Comparison of ENCODE assay signal across 8 cellular contexts in genomic region chr6:19851273-19852089, GRCh38. TPM values are rescaled to one million over a fixed set of nuclear protein-coding genes. Genes with fewer than 3 reads are reported as not detected.
DNase-seq lines count a peak whose midpoint lies in the region; ATAC-seq and TF ChIP-seq lines count a peak whose summit lies in the region.

No MANE protein-coding gene starts in this region.

- H3K9me3 ChIP-seq in upper lobe of left lung, result no peaks in the 10 kb centered on the region
- no peaks in the 10 kb centered on the region for H3K9me3 ChIP-seq in CD8-positive, alpha-beta T cell (ENCODE audit: low read length)

- H3K4me1 Mint-ChIP-seq in chondrocyte (ENCODE audit: low read depth), result peaks cover 36% of the 10 kb centered on the region
- no peaks in the 10 kb centered on the region for H3K4me1 Mint-ChIP-seq in CD8-positive, alpha-beta T cell (ENCODE audit: low read depth)

- no peak for TF ChIP-seq EP300 in upper lobe of left lung (IDR thresholded peaks at IDR 0.05)

- POLR2A ChIA-PET in CD8-positive, alpha-beta T cell (lab: Charles Lee), result no interaction called here

- H3K9me3 Mint-ChIP-seq in chondrocyte (ENCODE audit: low read depth), result no peaks in the 10 kb centered on the region
- H3K9me3 Mint-ChIP-seq in CD8-positive, alpha-beta T cell, result no peaks in the 10 kb centered on the region

- TF ChIP-seq CTCF in chondrocyte (IDR thresholded peaks at IDR 0.05) (peak; percentile 97), upper lobe of left lung (IDR thresholded peaks at IDR 0.05) (peak; percentile 60 to 87 (median 80))
- TF ChIP-seq CTCF in CD8-positive, alpha-beta T cell (IDR thresholded peaks at IDR 0.05), result no peak

- peak; percentile 92 to 93 for ATAC-seq in upper lobe of left lung (ENCODE audit: low FRiP score in 2 of 2)
- no peak for ATAC-seq in CD8-positive, alpha-beta T cell

- TF ChIP-seq POLR2A in upper lobe of left lung (IDR thresholded peaks at IDR 0.05), result no peak

- no peaks in the 10 kb centered on the region for H3K36me3 Mint-ChIP-seq in chondrocyte (ENCODE audit: low read depth)
- no peaks in the 10 kb centered on the region for H3K36me3 Mint-ChIP-seq in CD8-positive, alpha-beta T cell

- CTCF ChIA-PET in CD8-positive, alpha-beta T cell (lab: Charles Lee), result no interaction called here

- intact Hi-C loops in CD8-positive, alpha-beta T cell (cut with DNase I, micrococcal nuclease), result no loop called here

- H3K36me3 ChIP-seq in upper lobe of left lung, result no peaks in the 10 kb centered on the region
- H3K36me3 ChIP-seq in CD8-positive, alpha-beta T cell (ENCODE audit: insufficient read depth, low read length), result no peaks in the 10 kb centered on the region

- peak overlapping the region; percentile 69 for H3K4me3 Mint-ChIP-seq in chondrocyte (ENCODE audit: unreplicated experiment)
- no peak overlapping the region for H3K4me3 Mint-ChIP-seq in CD8-positive, alpha-beta T cell

- H3K4me3 ChIP-seq in upper lobe of left lung, result peak overlapping the region in 1 of 4 donors; percentile 11
- no peak overlapping the region for H3K4me3 ChIP-seq in CD8-positive, alpha-beta T cell (ENCODE audit: low read depth, low read length)

- H3K27ac Mint-ChIP-seq in chondrocyte (ENCODE audit: unreplicated experiment), result peak overlapping the region; percentile 95
- H3K27ac Mint-ChIP-seq in CD8-positive, alpha-beta T cell, result no peak overlapping the region

- H3K4me1 ChIP-seq in upper lobe of left lung, result peaks cover 0 to 8% (median 3%) of the 10 kb centered on the region in 4 donors
- H3K4me1 ChIP-seq in CD8-positive, alpha-beta T cell (ENCODE audit: insufficient read depth, low read length), result no peaks in the 10 kb centered on the region

- peak overlapping the region; percentile 35 for H3K27ac ChIP-seq in layer of hippocampus (ENCODE audit: low read depth, low read length)
- H3K27ac ChIP-seq in upper lobe of left lung, result peak overlapping the region in 2 of 4 donors; percentile 16 to 62
- no peak overlapping the region for H3K27ac ChIP-seq in CD8-positive, alpha-beta T cell (ENCODE audit: low read depth, low read length)

- H3K27me3 Mint-ChIP-seq in chondrocyte (ENCODE audit: low read depth), result no peaks in the 10 kb centered on the region
- peaks cover 4% of the 10 kb centered on the region for H3K27me3 Mint-ChIP-seq in CD8-positive, alpha-beta T cell (ENCODE audit: low read depth)

- DNase-seq in Daoy (ENCODE audit: low read depth), result peak; percentile 63
- peak; percentile 66 for DNase-seq in HPDE6-E6E7 (ENCODE audit: extremely low spot score)
- DNase-seq in NCI-H69 (lab: John Stamatoyannopoulos, UW), result peak; percentile 93
- DNase-seq in chondrocyte (ENCODE audit: low spot score), result no peak
- DNase-seq in upper lobe of left lung, result peak in 1 of 2 donors; percentile 35
- no peak for DNase-seq in activated T-cell treated with anti-CD3 and anti-CD28 coated beads, Interleukin-2, amount 50 U/mL, for 48 hours
- no peak for DNase-seq in CD8-positive, alpha-beta T cell

- 26 to 37% methylated on average over 10 of the region's 10 CpGs for WGBS in upper lobe of left lung, 2 donors

- H3K27me3 ChIP-seq in layer of hippocampus (ENCODE audit: control insufficient read depth, insufficient read depth, low read length) (no peaks in the 10 kb centered on the region), upper lobe of left lung (no peaks in the 10 kb centered on the region)
- H3K27me3 ChIP-seq in CD8-positive, alpha-beta T cell (ENCODE audit: insufficient read depth, low read length), result no peaks in the 10 kb centered on the region

RNA-seq across cellular contexts. Expression of gene ID4, which starts 14.3 kb away (rescaled TPM):
- total RNA-seq in Daoy (2014; rRNA removed; shearing (Covaris generic)), result 2.1 and 3.0 TPM in 2 replicates
- total RNA-seq in chondrocyte, result 79.9 to 139 TPM (median 136 TPM) in 3 replicates
- total RNA-seq in upper lobe of left lung, result 10 to 100 TPM; 16.8 to 84.1 (median 36.2) TPM
- total RNA-seq in CD8-positive, alpha-beta T cell, result not detected

Comparison
In these comparisons a context has a peak if more than half of its experiments do, and no peak if none do; other contexts are left out.
1. DNase-seq: peak in Daoy (single experiment), HPDE6-E6E7 (single experiment) and NCI-H69 (single experiment); none in chondrocyte (single experiment), activated T-cell treated with anti-CD3 and anti-CD28 coated beads, Interleukin-2, amount 50 U/mL, for 48 hours (0 of 2) and CD8-positive, alpha-beta T cell (0 of 7).